ENCODE assay signal across 1 cellular context in the genomic region with DNA sequence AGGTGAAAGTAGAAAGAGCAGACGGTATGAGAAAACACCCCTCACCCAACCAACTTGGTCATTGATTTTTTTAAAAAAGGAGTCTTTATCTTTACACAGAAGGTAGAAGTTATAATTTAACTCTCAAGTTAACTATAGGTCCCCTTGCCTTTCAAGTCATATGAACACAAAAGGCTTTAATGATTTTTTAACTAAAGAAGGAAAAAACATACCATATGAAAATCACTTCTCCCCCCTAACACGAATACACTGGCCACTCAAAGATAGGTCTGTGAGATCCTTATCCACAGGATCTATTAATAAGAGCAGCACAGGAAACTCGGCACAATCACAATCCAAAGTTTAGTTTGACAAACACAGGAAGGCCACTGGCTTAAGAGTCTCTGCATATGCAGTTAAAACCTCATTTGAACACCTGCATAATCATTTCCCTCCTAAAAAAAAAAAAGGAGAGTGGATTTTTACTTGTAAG.
TF ChIP-seq lines count a peak whose summit lies in the region.

No MANE protein-coding gene starts in this region.

TF ChIP-seq in HepG2, 621 proteins besides CTCF, POLR2A, EP300 and RAD21 (continued from another document and continues in another):
- TF ChIP-seq ZNF17 (CRISPR knock-in tag; IDR thresholded peaks at IDR 0.05) (no peak), SRY (CRISPR knock-in tag; IDR thresholded peaks at IDR 0.05) (no peak), ZNF790 (CRISPR knock-in tag; IDR thresholded peaks at IDR 0.05; ENCODE audit: borderline replicate concordance) (no peak), PAXIP1 (CRISPR knock-in tag; conservative IDR thresholded peaks at IDR 0.05) (peak; percentile 89), MBD4 (IDR thresholded peaks at IDR 0.05; ENCODE audit: borderline replicate concordance, low read length) (no peak), ZSCAN31 (CRISPR knock-in tag; IDR thresholded peaks at IDR 0.05; ENCODE audit: low read depth) (no peak), RCOR2 (CRISPR knock-in tag; IDR thresholded peaks at IDR 0.05) (peak; percentile 49; the same call in 1 of the 2 replicates), ZNF724P (CRISPR knock-in tag; IDR thresholded peaks at IDR 0.05; ENCODE audit: borderline replicate concordance) (no peak), SIX4 (CRISPR knock-in tag; IDR thresholded peaks at IDR 0.05) (0 out of 2 replicates have a peak, but pooled peaks have one; percentile 14), ZNF468 (CRISPR knock-in tag; IDR thresholded peaks at IDR 0.05) (no peak), MYNN (CRISPR knock-in tag; IDR thresholded peaks at IDR 0.05; ENCODE audit: low read depth) (no peak), ZFX (CRISPR knock-in tag; IDR thresholded peaks at IDR 0.05; ENCODE audit: low read depth) (no peak), IKZF4 (CRISPR knock-in tag; IDR thresholded peaks at IDR 0.05; ENCODE audit: borderline replicate concordance, low read depth, not compliant biosample characterization) (no peak), TBX2 (CRISPR knock-in tag; IDR thresholded peaks at IDR 0.05; ENCODE audit: borderline replicate concordance) (peak; percentile 66), GFI1 (CRISPR knock-in tag; IDR thresholded peaks at IDR 0.05; ENCODE audit: borderline replicate concordance) (peak; percentile 94), KLF15 (CRISPR knock-in tag; IDR thresholded peaks at IDR 0.05; ENCODE audit: borderline replicate concordance) (no peak), ATAD3A (CRISPR knock-in tag; IDR thresholded peaks at IDR 0.05) (no peak), NFIC (IDR thresholded peaks at IDR 0.05; ENCODE audit: low read length) (peak; percentile 90), ZNF678 (CRISPR knock-in tag; IDR thresholded peaks at IDR 0.05) (no peak), FOXP1 (IDR thresholded peaks at IDR 0.05) (no peak), FOXP1 (CRISPR knock-in tag; IDR thresholded peaks at IDR 0.05) (peak; percentile 57; the same call in 1 of the 2 replicates), RFX3 (CRISPR knock-in tag; IDR thresholded peaks at IDR 0.05) (no peak), ZNF691 (CRISPR knock-in tag; IDR thresholded peaks at IDR 0.05; ENCODE audit: borderline replicate concordance, low read depth) (no peak), HOXA7 (CRISPR knock-in tag; IDR thresholded peaks at IDR 0.05) (no peak), RBM39 (IDR thresholded peaks at IDR 0.05; ENCODE audit: low read depth, low read length, poor library complexity, severe bottlenecking) (no peak), ZNF180 (CRISPR knock-in tag; IDR thresholded peaks at IDR 0.05; ENCODE audit: borderline replicate concordance, low read depth) (no peak), ZNF879 (CRISPR knock-in tag; IDR thresholded peaks at IDR 0.05) (no peak), ZNF44 (CRISPR knock-in tag; IDR thresholded peaks at IDR 0.05) (no peak), ZNF564 (CRISPR knock-in tag; IDR thresholded peaks at IDR 0.05) (no peak), NBN (conservative IDR thresholded peaks at IDR 0.05) (no peak), CC2D1A (CRISPR knock-in tag; IDR thresholded peaks at IDR 0.05) (no peak), HOXA9 (CRISPR knock-in tag; IDR thresholded peaks at IDR 0.05; ENCODE audit: borderline replicate concordance) (no peak), ZNF367 (CRISPR knock-in tag; IDR thresholded peaks at IDR 0.05; ENCODE audit: borderline replicate concordance) (no peak), PREB (CRISPR knock-in tag; IDR thresholded peaks at IDR 0.05) (no peak)
- TF ChIP-seq, protein P1, sequence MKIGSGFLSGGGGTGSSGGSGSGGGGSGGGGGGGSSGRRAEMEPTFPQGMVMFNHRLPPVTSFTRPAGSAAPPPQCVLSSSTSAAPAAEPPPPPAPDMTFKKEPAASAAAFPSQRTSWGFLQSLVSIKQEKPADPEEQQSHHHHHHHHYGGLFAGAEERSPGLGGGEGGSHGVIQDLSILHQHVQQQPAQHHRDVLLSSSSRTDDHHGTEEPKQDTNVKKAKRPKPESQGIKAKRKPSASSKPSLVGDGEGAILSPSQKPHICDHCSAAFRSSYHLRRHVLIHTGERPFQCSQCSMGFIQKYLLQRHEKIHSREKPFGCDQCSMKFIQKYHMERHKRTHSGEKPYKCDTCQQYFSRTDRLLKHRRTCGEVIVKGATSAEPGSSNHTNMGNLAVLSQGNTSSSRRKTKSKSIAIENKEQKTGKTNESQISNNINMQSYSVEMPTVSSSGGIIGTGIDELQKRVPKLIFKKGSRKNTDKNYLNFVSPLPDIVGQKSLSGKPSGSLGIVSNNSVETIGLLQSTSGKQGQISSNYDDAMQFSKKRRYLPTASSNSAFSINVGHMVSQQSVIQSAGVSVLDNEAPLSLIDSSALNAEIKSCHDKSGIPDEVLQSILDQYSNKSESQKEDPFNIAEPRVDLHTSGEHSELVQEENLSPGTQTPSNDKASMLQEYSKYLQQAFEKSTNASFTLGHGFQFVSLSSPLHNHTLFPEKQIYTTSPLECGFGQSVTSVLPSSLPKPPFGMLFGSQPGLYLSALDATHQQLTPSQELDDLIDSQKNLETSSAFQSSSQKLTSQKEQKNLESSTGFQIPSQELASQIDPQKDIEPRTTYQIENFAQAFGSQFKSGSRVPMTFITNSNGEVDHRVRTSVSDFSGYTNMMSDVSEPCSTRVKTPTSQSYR (CRISPR knock-in tag; IDR thresholded peaks at IDR 0.05; ENCODE audit: borderline replicate concordance), result peak; percentile 41; the same call in 1 of the 2 replicates
- TF ChIP-seq, protein P2, sequence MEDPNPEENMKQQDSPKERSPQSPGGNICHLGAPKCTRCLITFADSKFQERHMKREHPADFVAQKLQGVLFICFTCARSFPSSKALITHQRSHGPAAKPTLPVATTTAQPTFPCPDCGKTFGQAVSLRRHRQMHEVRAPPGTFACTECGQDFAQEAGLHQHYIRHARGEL (CRISPR knock-in tag; IDR thresholded peaks at IDR 0.05), result no peak
- TF ChIP-seq, protein P3, sequence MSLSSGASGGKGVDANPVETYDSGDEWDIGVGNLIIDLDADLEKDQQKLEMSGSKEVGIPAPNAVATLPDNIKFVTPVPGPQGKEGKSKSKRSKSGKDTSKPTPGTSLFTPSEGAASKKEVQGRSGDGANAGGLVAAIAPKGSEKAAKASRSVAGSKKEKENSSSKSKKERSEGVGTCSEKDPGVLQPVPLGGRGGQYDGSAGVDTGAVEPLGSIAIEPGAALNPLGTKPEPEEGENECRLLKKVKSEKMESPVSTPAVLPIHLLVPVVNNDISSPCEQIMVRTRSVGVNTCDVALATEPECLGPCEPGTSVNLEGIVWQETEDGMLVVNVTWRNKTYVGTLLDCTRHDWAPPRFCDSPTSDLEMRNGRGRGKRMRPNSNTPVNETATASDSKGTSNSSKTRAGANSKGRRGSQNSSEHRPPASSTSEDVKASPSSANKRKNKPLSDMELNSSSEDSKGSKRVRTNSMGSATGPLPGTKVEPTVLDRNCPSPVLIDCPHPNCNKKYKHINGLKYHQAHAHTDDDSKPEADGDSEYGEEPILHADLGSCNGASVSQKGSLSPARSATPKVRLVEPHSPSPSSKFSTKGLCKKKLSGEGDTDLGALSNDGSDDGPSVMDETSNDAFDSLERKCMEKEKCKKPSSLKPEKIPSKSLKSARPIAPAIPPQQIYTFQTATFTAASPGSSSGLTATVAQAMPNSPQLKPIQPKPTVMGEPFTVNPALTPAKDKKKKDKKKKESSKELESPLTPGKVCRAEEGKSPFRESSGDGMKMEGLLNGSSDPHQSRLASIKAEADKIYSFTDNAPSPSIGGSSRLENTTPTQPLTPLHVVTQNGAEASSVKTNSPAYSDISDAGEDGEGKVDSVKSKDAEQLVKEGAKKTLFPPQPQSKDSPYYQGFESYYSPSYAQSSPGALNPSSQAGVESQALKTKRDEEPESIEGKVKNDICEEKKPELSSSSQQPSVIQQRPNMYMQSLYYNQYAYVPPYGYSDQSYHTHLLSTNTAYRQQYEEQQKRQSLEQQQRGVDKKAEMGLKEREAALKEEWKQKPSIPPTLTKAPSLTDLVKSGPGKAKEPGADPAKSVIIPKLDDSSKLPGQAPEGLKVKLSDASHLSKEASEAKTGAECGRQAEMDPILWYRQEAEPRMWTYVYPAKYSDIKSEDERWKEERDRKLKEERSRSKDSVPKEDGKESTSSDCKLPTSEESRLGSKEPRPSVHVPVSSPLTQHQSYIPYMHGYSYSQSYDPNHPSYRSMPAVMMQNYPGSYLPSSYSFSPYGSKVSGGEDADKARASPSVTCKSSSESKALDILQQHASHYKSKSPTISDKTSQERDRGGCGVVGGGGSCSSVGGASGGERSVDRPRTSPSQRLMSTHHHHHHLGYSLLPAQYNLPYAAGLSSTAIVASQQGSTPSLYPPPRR (CRISPR knock-in tag; IDR thresholded peaks at IDR 0.05; ENCODE audit: borderline replicate concordance), result peak; percentile 58; the same call in 1 of the 2 replicates
- TF ChIP-seq, protein P4, sequence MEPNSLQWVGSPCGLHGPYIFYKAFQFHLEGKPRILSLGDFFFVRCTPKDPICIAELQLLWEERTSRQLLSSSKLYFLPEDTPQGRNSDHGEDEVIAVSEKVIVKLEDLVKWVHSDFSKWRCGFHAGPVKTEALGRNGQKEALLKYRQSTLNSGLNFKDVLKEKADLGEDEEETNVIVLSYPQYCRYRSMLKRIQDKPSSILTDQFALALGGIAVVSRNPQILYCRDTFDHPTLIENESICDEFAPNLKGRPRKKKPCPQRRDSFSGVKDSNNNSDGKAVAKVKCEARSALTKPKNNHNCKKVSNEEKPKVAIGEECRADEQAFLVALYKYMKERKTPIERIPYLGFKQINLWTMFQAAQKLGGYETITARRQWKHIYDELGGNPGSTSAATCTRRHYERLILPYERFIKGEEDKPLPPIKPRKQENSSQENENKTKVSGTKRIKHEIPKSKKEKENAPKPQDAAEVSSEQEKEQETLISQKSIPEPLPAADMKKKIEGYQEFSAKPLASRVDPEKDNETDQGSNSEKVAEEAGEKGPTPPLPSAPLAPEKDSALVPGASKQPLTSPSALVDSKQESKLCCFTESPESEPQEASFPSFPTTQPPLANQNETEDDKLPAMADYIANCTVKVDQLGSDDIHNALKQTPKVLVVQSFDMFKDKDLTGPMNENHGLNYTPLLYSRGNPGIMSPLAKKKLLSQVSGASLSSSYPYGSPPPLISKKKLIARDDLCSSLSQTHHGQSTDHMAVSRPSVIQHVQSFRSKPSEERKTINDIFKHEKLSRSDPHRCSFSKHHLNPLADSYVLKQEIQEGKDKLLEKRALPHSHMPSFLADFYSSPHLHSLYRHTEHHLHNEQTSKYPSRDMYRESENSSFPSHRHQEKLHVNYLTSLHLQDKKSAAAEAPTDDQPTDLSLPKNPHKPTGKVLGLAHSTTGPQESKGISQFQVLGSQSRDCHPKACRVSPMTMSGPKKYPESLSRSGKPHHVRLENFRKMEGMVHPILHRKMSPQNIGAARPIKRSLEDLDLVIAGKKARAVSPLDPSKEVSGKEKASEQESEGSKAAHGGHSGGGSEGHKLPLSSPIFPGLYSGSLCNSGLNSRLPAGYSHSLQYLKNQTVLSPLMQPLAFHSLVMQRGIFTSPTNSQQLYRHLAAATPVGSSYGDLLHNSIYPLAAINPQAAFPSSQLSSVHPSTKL (CRISPR knock-in tag; IDR thresholded peaks at IDR 0.05), result peak; percentile 76
- TF ChIP-seq, protein P5, sequence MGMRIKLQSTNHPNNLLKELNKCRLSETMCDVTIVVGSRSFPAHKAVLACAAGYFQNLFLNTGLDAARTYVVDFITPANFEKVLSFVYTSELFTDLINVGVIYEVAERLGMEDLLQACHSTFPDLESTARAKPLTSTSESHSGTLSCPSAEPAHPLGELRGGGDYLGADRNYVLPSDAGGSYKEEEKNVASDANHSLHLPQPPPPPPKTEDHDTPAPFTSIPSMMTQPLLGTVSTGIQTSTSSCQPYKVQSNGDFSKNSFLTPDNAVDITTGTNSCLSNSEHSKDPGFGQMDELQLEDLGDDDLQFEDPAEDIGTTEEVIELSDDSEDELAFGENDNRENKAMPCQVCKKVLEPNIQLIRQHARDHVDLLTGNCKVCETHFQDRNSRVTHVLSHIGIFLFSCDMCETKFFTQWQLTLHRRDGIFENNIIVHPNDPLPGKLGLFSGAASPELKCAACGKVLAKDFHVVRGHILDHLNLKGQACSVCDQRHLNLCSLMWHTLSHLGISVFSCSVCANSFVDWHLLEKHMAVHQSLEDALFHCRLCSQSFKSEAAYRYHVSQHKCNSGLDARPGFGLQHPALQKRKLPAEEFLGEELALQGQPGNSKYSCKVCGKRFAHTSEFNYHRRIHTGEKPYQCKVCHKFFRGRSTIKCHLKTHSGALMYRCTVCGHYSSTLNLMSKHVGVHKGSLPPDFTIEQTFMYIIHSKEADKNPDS (CRISPR knock-in tag; IDR thresholded peaks at IDR 0.05), result no peak
